Comparison of ENCODE assay signal across 1 cellular context in genomic region chr2:223613017-223613950, GRCh38.
TF ChIP-seq lines count a peak whose summit lies in the region.

No MANE protein-coding gene starts in this region.

TF ChIP-seq in HepG2, 621 proteins besides CTCF, POLR2A, EP300 and RAD21 (continued from another document):
- TF ChIP-seq ZBED4 (CRISPR knock-in tag; IDR thresholded peaks at IDR 0.05; ENCODE audit: borderline replicate concordance): no peak
- TF ChIP-seq XRCC5 (optimal IDR thresholded peaks at IDR 0.05; ENCODE audit: low read length): peak; percentile 36
- peak in 1 of 2 experiments; percentile 44; a peak in 1 of 4 replicates for TF ChIP-seq MAFK (conservative IDR thresholded peaks at IDR 0.05 in 1 of 2, IDR thresholded peaks at IDR 0.05 in 1 of 2; ENCODE audit: low read length in 2 of 2)
